Comparison of ENCODE assay signal across 29 cellular contexts in the genomic region with DNA sequence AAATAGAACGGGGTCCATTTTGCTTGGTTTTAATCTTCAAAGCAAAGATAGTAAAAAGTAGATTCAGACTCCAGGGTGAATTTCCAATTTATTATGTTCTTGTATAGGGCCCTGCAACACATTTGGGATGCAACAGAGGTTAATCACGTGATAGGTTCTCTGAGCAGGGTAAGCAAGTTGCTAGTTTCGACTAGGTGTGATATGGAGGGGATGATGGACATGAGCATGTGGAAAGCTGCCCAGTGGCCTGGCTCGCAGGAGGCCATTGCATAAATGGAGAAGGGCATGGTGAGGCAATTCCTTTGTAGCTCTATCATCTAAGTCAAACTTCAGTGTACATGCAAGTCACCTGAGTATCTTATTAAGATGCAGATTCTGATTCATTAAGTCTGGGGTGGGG. TPM values are rescaled to one million over a fixed set of nuclear protein-coding genes. Genes with fewer than 3 reads are reported as not detected.
"Had no signal": no experiment of that assay in that cellular context is flagged by ENCODE, and none has a peak within 500 bp of the region (broad histone marks: within the 10 kb centered on the region; RNA-seq: fewer than 3 reads in every experiment).

No MANE protein-coding gene starts in this region.

- H3K36me3 ChIP-seq: neural progenitor cell, ovary, spleen, tibial artery, transverse colon, upper lobe of right lung, uterus had no signal

- H3K4me1 ChIP-seq: neural progenitor cell, parathyroid adenoma, spleen, testis, tibial artery, transverse colon, upper lobe of right lung, uterus had no signal

- H3K9ac ChIP-seq: neural progenitor cell, parathyroid adenoma had no signal

- H3K27me3 ChIP-seq: neural progenitor cell, ovary, testis, tibial artery, transverse colon, upper lobe of right lung, uterus had no signal

- H3K4me3 ChIP-seq: neural progenitor cell, ovary, psoas muscle, skin epidermis, smooth muscle cell, spleen, testis, tibial artery, transverse colon, upper lobe of right lung, uterus had no signal

- DNase-seq: naive thymus-derived CD4-positive, alpha-beta T cell; natural killer cell; occipital lobe; ovary; posterior cingulate gyrus; psoas muscle; right cardiac atrium; spleen; stimulated activated CD4-positive, alpha-beta T cell treated with anti-CD3 and anti-CD28 coated beads, Interleukin-12 subunit alpha, Interleukin-12 subunit beta, amount 100 ng/mL, for 4 hours; stimulated activated CD4-positive, alpha-beta T cell treated with anti-CD3 and anti-CD28 coated beads, Interleukin-1b, Interleukin-23, amount 100 ng/mL, for 48 hours; stimulated activated CD4-positive, alpha-beta T cell treated with anti-CD3 and anti-CD28 coated beads, Interleukin-4, amount 100 ng/mL, for 1 hour; stimulated activated CD4-positive, alpha-beta T cell treated with anti-CD3 and anti-CD28 coated beads, Interleukin-4, amount 100 ng/mL, for 4 hours; stimulated activated CD8-positive, alpha-beta memory T cell treated with anti-CD3 and anti-CD28 coated beads, Interleukin-4, amount 100 ng/mL, for 48 hours; stimulated activated naive CD4-positive, alpha-beta T cell; stimulated activated naive CD8-positive, alpha-beta T cell treated with anti-CD3 and anti-CD28 coated beads, Interleukin-15, amount 100 ng/mL, for 72 hours; stimulated activated naive CD8-positive, alpha-beta T cell treated with anti-CD3 and anti-CD28 coated beads, Interleukin-15, Interleukin-2, amounts not matched to agents 100 U/mL and 50 U/mL, for 24 hours; substantia nigra; testis; tibial artery; transverse colon; upper lobe of right lung; uterus had no signal

- H3K27ac ChIP-seq: neural progenitor cell, ovary, parathyroid adenoma, psoas muscle, skin epidermis, spleen, testis, tibial artery, transverse colon, upper lobe of right lung, uterus had no signal

- H3K79me2 ChIP-seq: parathyroid adenoma had no signal

- ATAC-seq: naive thymus-derived CD4-positive, alpha-beta T cell; natural killer cell; right cardiac atrium; sciatic nerve; stimulated activated memory B cell treated with anti-CD40 and anti-IgM and Interleukin-4, amounts not matched to agents 10 μg/mL and 1 μg/mL and 100 μg/mL, for 72 hours; stimulated activated naive CD8-positive, alpha-beta T cell treated with anti-CD3 and anti-CD28 coated beads, Interleukin-15, amount 100 ng/mL, for 72 hours; stimulated activated naive CD8-positive, alpha-beta T cell treated with anti-CD3 and anti-CD28 coated beads, Interleukin-15, Interleukin-2, amounts not matched to agents 100 U/mL and 50 U/mL, for 24 hours; upper lobe of right lung had no signal

- H2AFZ ChIP-seq: neural progenitor cell, parathyroid adenoma had no signal

- H3K9me3 ChIP-seq: ovary, psoas muscle, spleen, testis, tibial artery, transverse colon, upper lobe of right lung, uterus had no signal

- H3K4me2 ChIP-seq: neural progenitor cell, smooth muscle cell had no signal

RNA-seq across cellular contexts. Expression of a gene that starts 17.7 kb away (rescaled TPM):
- total RNA-seq: naive thymus-derived CD4-positive, alpha-beta T cell; natural killer cell; occipital lobe; sciatic nerve; spleen; upper lobe of right lung had no signal
- polyA plus RNA-seq: naive thymus-derived CD4-positive, alpha-beta T cell; neural cell; spleen had no signal
